Comparison of ENCODE assay signal across 1 cellular context in the genomic region with DNA sequence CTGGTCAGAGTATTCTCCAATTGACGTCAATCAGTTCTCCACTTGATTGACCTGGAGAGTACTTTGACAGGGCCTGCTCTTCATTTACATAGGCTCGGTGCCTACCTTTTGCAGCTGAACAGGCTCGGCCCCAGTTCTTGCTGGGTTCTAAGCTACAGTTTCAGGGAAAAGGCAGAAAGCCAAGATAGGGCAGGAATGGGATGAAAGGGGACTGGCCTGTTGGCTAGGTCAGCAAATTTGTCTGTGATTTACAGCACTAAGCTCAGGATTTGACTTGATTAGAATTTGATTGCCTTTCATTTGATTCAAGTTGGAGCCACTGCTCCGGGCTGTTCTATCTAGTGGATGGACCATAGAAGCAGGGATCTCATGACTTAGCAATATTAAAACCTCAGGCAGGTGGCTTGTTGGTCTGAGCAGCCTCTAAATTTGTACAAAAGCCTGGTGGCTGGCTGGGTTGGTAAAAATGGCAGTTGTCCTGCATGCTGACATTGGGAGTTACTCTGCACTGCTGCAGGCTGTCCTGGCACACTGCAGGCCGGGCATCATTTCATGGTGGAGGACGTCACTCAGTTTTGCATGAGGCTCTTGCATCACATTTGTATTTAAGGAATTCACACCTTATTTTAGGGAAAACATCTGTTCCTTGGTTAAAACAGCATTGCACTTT.
A peak's percentile ranks its signal among the peaks of the same experiment; 100 is the strongest.
TF ChIP-seq lines count a peak whose summit lies in the region.

No MANE protein-coding gene starts in this region.

TF ChIP-seq in H1, 55 proteins besides CTCF, POLR2A, EP300 and RAD21 (continued from another document):
- no peak for TF ChIP-seq ASH2L (IDR thresholded peaks at IDR 0.05; ENCODE audit: low read length)
- TF ChIP-seq SP1 (IDR thresholded peaks at IDR 0.05; ENCODE audit: low read depth, low read length): no peak
- no peak for TF ChIP-seq EZH2 (IDR thresholded peaks at IDR 0.05; ENCODE audit: low read depth, low read length, severe bottlenecking)
- TF ChIP-seq SIRT6 (IDR thresholded peaks at IDR 0.05; ENCODE audit: low read length): no peak
- TF ChIP-seq GABPA (IDR thresholded peaks at IDR 0.05; ENCODE audit: borderline replicate concordance, insufficient read depth, low read length): no peak
- TF ChIP-seq TCF12 (IDR thresholded peaks at IDR 0.05; ENCODE audit: low read depth, low read length): no peak
- no peak for TF ChIP-seq SIN3A (conservative IDR thresholded peaks at IDR 0.05 in 1 of 2, IDR thresholded peaks at IDR 0.05 in 1 of 2; ENCODE audit: low read depth in 1 of 2, low read length in 2 of 2)
- peak; percentile 26; the same call in 1 of the 2 replicates for TF ChIP-seq CEBPB (IDR thresholded peaks at IDR 0.05; ENCODE audit: low read depth, low read length)
- no peak for TF ChIP-seq SP4 (IDR thresholded peaks at IDR 0.05; ENCODE audit: low read length)
- TF ChIP-seq HDAC2 (IDR thresholded peaks at IDR 0.05; ENCODE audit: borderline replicate concordance in 1 of 2, low read depth in 2 of 2, low read length in 2 of 2): no peak
- TF ChIP-seq NANOG (IDR thresholded peaks at IDR 0.05; ENCODE audit: insufficient read depth, low read depth, low read length, poor library complexity, severe bottlenecking): no peak
- TF ChIP-seq RNF2 (IDR thresholded peaks at IDR 0.05; ENCODE audit: borderline replicate concordance, low read depth, low read length, missing control alignments, poor library complexity, severe bottlenecking): no peak
